Comparison of ENCODE assay signal across 31 cellular contexts in genomic region chr4:730511-730910, GRCh38. TPM values are rescaled to one million over a fixed set of nuclear protein-coding genes. Genes with fewer than 3 reads are reported as not detected.
"Had no signal": no experiment of that assay in that cellular context is flagged by ENCODE, and none has a peak within 500 bp of the region (broad histone marks: within the 10 kb centered on the region; RNA-seq: fewer than 3 reads in every experiment).

No MANE protein-coding gene starts in this region.

- H3K27me3 Mint-ChIP-seq: activated CD4-positive, alpha-beta memory T cell treated with anti-CD3 and anti-CD28 coated beads for 36 hours; activated CD4-positive, alpha-beta T cell treated with anti-CD3 and anti-CD28 coated beads, Interleukin-2, amount 10 ng/mL, durations not matched to agents 7 days and 5 days; activated naive CD4-positive, alpha-beta T cell treated with anti-CD3 and anti-CD28 coated beads, Interleukin-2, amount 10 ng/mL, durations not matched to agents 7 days and 5 days; activated naive CD8-positive, alpha-beta T cell treated with anti-CD3 and anti-CD28 coated beads, Interleukin-2, amount 10 ng/mL, durations not matched to agents 7 days and 5 days; IgD-negative memory B cell had no signal

- DNase-seq: activated CD4-positive, alpha-beta memory T cell treated with anti-CD3 and anti-CD28 coated beads for 36 hours; activated CD4-positive, alpha-beta T cell treated with anti-CD3 and anti-CD28 coated beads, Interleukin-2, amount 10 ng/mL, durations not matched to agents 7 days and 5 days; activated CD4-positive, CD25-positive, alpha-beta regulatory T cell; activated gamma-delta T cell treated with Interleukin-2 at 50 U/mL for 16 hours; activated naive CD4-positive, alpha-beta T cell treated with anti-CD3 and anti-CD28 coated beads, Interleukin-2, amount 10 ng/mL, durations not matched to agents 7 days and 5 days; activated naive CD8-positive, alpha-beta T cell treated with anti-CD3 and anti-CD28 coated beads, Interleukin-2, amount 10 ng/mL, durations not matched to agents 7 days and 5 days; activated T-cell treated with anti-CD3 and anti-CD28 coated beads for 4 hours; activated T-cell treated with anti-CD3 and anti-CD28 coated beads, Interleukin-2, amount 50 U/mL, for 48 hours; adrenal gland; anterior cingulate cortex; central memory CD4-positive, alpha-beta T cell; NCI-H1092; NCI-H1417; NCI-H1930; NCI-H2107; NCI-H2171 treated with DMSO at 0.1 percent for 48 hours; NCI-H345; NCI-H510A; NCI-H69; NK-92 treated with Interleukin-12 subunit alpha and Interleukin-12 subunit beta, amount 100 ng/mL, for 24 hours; OCI-M1; RPMI8226; SHP77 treated with DMSO at 0.1 percent for 48 hours; T-helper 2 cell; T1000 had no signal

- H3K4me3 ChIP-seq: adrenal gland had no signal

- H3K27ac Mint-ChIP-seq: activated CD4-positive, alpha-beta memory T cell treated with anti-CD3 and anti-CD28 coated beads for 36 hours; activated CD4-positive, alpha-beta T cell treated with anti-CD3 and anti-CD28 coated beads, Interleukin-2, amount 10 ng/mL, durations not matched to agents 7 days and 5 days; activated naive CD4-positive, alpha-beta T cell treated with anti-CD3 and anti-CD28 coated beads, Interleukin-2, amount 10 ng/mL, durations not matched to agents 7 days and 5 days; activated naive CD8-positive, alpha-beta T cell treated with anti-CD3 and anti-CD28 coated beads, Interleukin-2, amount 10 ng/mL, durations not matched to agents 7 days and 5 days; activated T-helper 2 cell treated with anti-CD3 and anti-CD28 coated beads, Interferon-gamma antibody, Interleukin-2, Interleukin-4, amounts not matched to agents 10 μg/mL and 5 μg/mL and 100 μg/mL, durations not matched to agents 14 hours and 24 hours and 36 hours had no signal

- H3K9me3 Mint-ChIP-seq: activated CD4-positive, alpha-beta memory T cell treated with anti-CD3 and anti-CD28 coated beads for 36 hours; activated CD4-positive, alpha-beta T cell treated with anti-CD3 and anti-CD28 coated beads, Interleukin-2, amount 10 ng/mL, durations not matched to agents 7 days and 5 days; activated naive CD4-positive, alpha-beta T cell treated with anti-CD3 and anti-CD28 coated beads, Interleukin-2, amount 10 ng/mL, durations not matched to agents 7 days and 5 days; activated naive CD8-positive, alpha-beta T cell treated with anti-CD3 and anti-CD28 coated beads, Interleukin-2, amount 10 ng/mL, durations not matched to agents 7 days and 5 days; activated T-helper 2 cell treated with anti-CD3 and anti-CD28 coated beads, Interferon-gamma antibody, Interleukin-2, Interleukin-4, amounts not matched to agents 10 μg/mL and 5 μg/mL and 100 μg/mL, durations not matched to agents 14 hours and 24 hours and 36 hours; IgD-negative memory B cell had no signal

- FAIRE-seq: bronchial epithelial cell, TTC549 had no signal

- H3K9me3 ChIP-seq: adrenal gland had no signal

- H3K4me2 ChIP-seq: KMS-11 had no signal

- H3K4me3 Mint-ChIP-seq: activated CD4-positive, alpha-beta memory T cell treated with anti-CD3 and anti-CD28 coated beads for 36 hours; activated CD4-positive, alpha-beta T cell treated with anti-CD3 and anti-CD28 coated beads, Interleukin-2, amount 10 ng/mL, durations not matched to agents 7 days and 5 days; activated naive CD4-positive, alpha-beta T cell treated with anti-CD3 and anti-CD28 coated beads, Interleukin-2, amount 10 ng/mL, durations not matched to agents 7 days and 5 days; activated naive CD8-positive, alpha-beta T cell treated with anti-CD3 and anti-CD28 coated beads, Interleukin-2, amount 10 ng/mL, durations not matched to agents 7 days and 5 days had no signal

- H3K27ac ChIP-seq: adrenal gland, KMS-11 had no signal

- H3K27me3 ChIP-seq: adrenal gland had no signal

- H3K9ac ChIP-seq: KMS-11 had no signal

- H3K4me1 Mint-ChIP-seq: activated naive CD4-positive, alpha-beta T cell treated with anti-CD3 and anti-CD28 coated beads, Interleukin-2, amount 10 ng/mL, durations not matched to agents 7 days and 5 days had no signal

RNA-seq across cellular contexts. Expression of gene SLC49A3, which starts 41.6 kb away (rescaled TPM):
- total RNA-seq: MCF 10A had no signal
